23 cellular contexts compared by ENCODE assay signal in the genomic region with DNA sequence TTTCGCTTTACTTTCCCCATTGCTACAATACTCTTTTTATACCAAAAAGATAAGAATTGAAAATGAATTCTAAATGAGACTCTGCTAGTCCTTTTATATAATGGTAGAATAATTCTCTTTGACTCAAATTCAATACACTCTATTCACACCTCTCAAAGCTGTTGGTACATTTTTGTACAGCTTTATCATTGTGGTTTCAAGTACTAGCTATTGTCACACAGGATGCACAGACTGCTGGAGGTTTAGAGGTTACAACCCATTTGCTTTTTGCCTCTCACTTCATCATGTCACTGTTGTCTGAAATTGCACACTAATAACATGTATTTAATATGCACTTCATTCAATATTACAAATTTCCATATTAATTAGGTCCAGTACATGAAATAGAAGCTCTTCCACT.
DNase-seq lines count a peak whose midpoint lies in the region; ATAC-seq lines count a peak whose summit lies in the region.
"Had no signal": no experiment of that assay in that cellular context is flagged by ENCODE, and none has a peak within 500 bp of the region (broad histone marks: within the 10 kb centered on the region; RNA-seq: fewer than 3 reads in every experiment).

No MANE protein-coding gene starts in this region.

- DNase-seq in SW480 (ENCODE audit: low spot score) (peak; percentile 3), immature natural killer cell (peak; percentile 3 to 14 (median 14))
- DNase-seq in central memory CD8-positive, alpha-beta T cell (ENCODE audit: low spot score in 2 of 2): no peak
- no peak for DNase-seq in activated CD8-positive, alpha-beta memory T cell treated with anti-CD3 and anti-CD28 coated beads, Interleukin-2, amount 10 ng/mL, durations not matched to agents 7 days and 5 days
- DNase-seq in activated naive CD4-positive, alpha-beta T cell treated with Interleukin-2 at 50 U/mL for 16 hours: no peak
- DNase-seq: 8988T; ACHN; BE2C; C1 segment of cervical spinal cord; CD4-positive, alpha-beta memory T cell; CD4-positive, CD25-positive, alpha-beta regulatory T cell; CD8-positive, alpha-beta memory T cell; COR-L47; DMS 273 treated with DMSO at 0.1 percent for 48 hours; DMS153; DMS53; DMS79; DND-41; EL; GDM1 had no signal

- H3K27me3 Mint-ChIP-seq in central memory CD8-positive, alpha-beta T cell: peaks cover 15% of the 10 kb centered on the region
- peaks cover 7 to 10% (median 10%) of the 10 kb centered on the region in 3 donors for H3K27me3 Mint-ChIP-seq in immature natural killer cell (ENCODE audit: low read depth in 3 of 3)
- H3K27me3 Mint-ChIP-seq in activated CD8-positive, alpha-beta memory T cell treated with anti-CD3 and anti-CD28 coated beads, Interleukin-2, amount 10 ng/mL, durations not matched to agents 7 days and 5 days: no peaks in the 10 kb centered on the region

- H3K36me3 Mint-ChIP-seq in central memory CD8-positive, alpha-beta T cell (ENCODE audit: insufficient read depth): no peaks in the 10 kb centered on the region
- H3K36me3 Mint-ChIP-seq in immature natural killer cell: peaks cover 0 to 5% (median 4%) of the 10 kb centered on the region in 3 donors
- no peaks in the 10 kb centered on the region for H3K36me3 Mint-ChIP-seq in activated CD8-positive, alpha-beta memory T cell treated with anti-CD3 and anti-CD28 coated beads, Interleukin-2, amount 10 ng/mL, durations not matched to agents 7 days and 5 days
- H3K36me3 Mint-ChIP-seq: CD14-positive monocyte; CD4-positive, CD25-positive, alpha-beta regulatory T cell had no signal

- H3K9me3 Mint-ChIP-seq in central memory CD8-positive, alpha-beta T cell: peaks cover 20% of the 10 kb centered on the region
- peaks cover 9 to 29% (median 18%) of the 10 kb centered on the region in 6 donors for H3K9me3 Mint-ChIP-seq in immature natural killer cell
- peaks cover 12% of the 10 kb centered on the region for H3K9me3 Mint-ChIP-seq in activated CD8-positive, alpha-beta memory T cell treated with anti-CD3 and anti-CD28 coated beads, Interleukin-2, amount 10 ng/mL, durations not matched to agents 7 days and 5 days (ENCODE audit: low read depth)

- CTCF ChIA-PET in activated CD8-positive, alpha-beta memory T cell treated with anti-CD3 and anti-CD28 coated beads, Interleukin-2, amount 10 ng/mL, durations not matched to agents 7 days and 5 days (lab: Charles Lee): no interaction called here

- H3K4me3 Mint-ChIP-seq in central memory CD8-positive, alpha-beta T cell: no peak overlapping the region
- peak overlapping the region in 3 of 5 donors; percentile 2 to 46 (median 26) for H3K4me3 Mint-ChIP-seq in immature natural killer cell
- no peak overlapping the region for H3K4me3 Mint-ChIP-seq in activated CD8-positive, alpha-beta memory T cell treated with anti-CD3 and anti-CD28 coated beads, Interleukin-2, amount 10 ng/mL, durations not matched to agents 7 days and 5 days
- H3K4me3 Mint-ChIP-seq: CD14-positive monocyte; CD4-positive, alpha-beta memory T cell; CD4-positive, CD25-positive, alpha-beta regulatory T cell; CD8-positive, alpha-beta memory T cell had no signal

- H3K4me1 Mint-ChIP-seq in central memory CD8-positive, alpha-beta T cell: no peaks in the 10 kb centered on the region
- H3K4me1 Mint-ChIP-seq in immature natural killer cell: peaks cover 17 to 25% of the 10 kb centered on the region in 2 donors
- H3K4me1 Mint-ChIP-seq in activated CD8-positive, alpha-beta memory T cell treated with anti-CD3 and anti-CD28 coated beads, Interleukin-2, amount 10 ng/mL, durations not matched to agents 7 days and 5 days: no peaks in the 10 kb centered on the region
- H3K4me1 Mint-ChIP-seq: CD4-positive, alpha-beta memory T cell; CD4-positive, CD25-positive, alpha-beta regulatory T cell had no signal

- ATAC-seq in central memory CD8-positive, alpha-beta T cell (replicated peaks; ENCODE audit: extremely low read depth, poor library complexity, severe bottlenecking): peak; percentile 28
- no peak for ATAC-seq in HG02981 (IDR thresholded peaks at IDR 0.05; ENCODE audit: unreplicated experiment)
- no peak for ATAC-seq in activated CD8-positive, alpha-beta memory T cell treated with anti-CD3 and anti-CD28 coated beads, Interleukin-2, amount 10 ng/mL, durations not matched to agents 7 days and 5 days
- ATAC-seq: GM12878 had no signal

- H3K27ac Mint-ChIP-seq in central memory CD8-positive, alpha-beta T cell (ENCODE audit: low read depth): no peak overlapping the region
- H3K27ac Mint-ChIP-seq in immature natural killer cell: no peak overlapping the region
- H3K27ac Mint-ChIP-seq in activated CD8-positive, alpha-beta memory T cell treated with anti-CD3 and anti-CD28 coated beads, Interleukin-2, amount 10 ng/mL, durations not matched to agents 7 days and 5 days: no peak overlapping the region
- H3K27ac Mint-ChIP-seq: CD14-positive monocyte; CD4-positive, alpha-beta memory T cell; CD4-positive, CD25-positive, alpha-beta regulatory T cell had no signal

Comparison
In these comparisons a context has a peak if more than half of its experiments do, and no peak if none do; other contexts are left out.
1. DNase-seq: peak in SW480 (single experiment) and immature natural killer cell (3 of 3); none in central memory CD8-positive, alpha-beta T cell (0 of 2), activated CD8-positive, alpha-beta memory T cell treated with anti-CD3 and anti-CD28 coated beads, Interleukin-2, amount 10 ng/mL, durations not matched to agents 7 days and 5 days (single experiment) and activated naive CD4-positive, alpha-beta T cell treated with Interleukin-2 at 50 U/mL for 16 hours (single experiment).
2. H3K4me3 Mint-ChIP-seq: peak in immature natural killer cell (3 of 5); none in central memory CD8-positive, alpha-beta T cell (single experiment) and activated CD8-positive, alpha-beta memory T cell treated with anti-CD3 and anti-CD28 coated beads, Interleukin-2, amount 10 ng/mL, durations not matched to agents 7 days and 5 days (single experiment).